In genomic region chr5:97163360-97163764, GRCh38 we compare ENCODE assay signal across 8 cellular contexts. TPM values are rescaled to one million over a fixed set of nuclear protein-coding genes. Genes with fewer than 3 reads are reported as not detected.
DNase-seq lines count a peak whose midpoint lies in the region; ATAC-seq and TF ChIP-seq lines count a peak whose summit lies in the region.

No MANE protein-coding gene starts in this region.

- no peak overlapping the region for H3K4me3 Mint-ChIP-seq in osteocyte (ENCODE audit: unreplicated experiment)

- H3K27ac ChIP-seq in dorsolateral prefrontal cortex: peak overlapping the region in 8 of 59 donors; percentile 12 to 46 (median 16)

- TF ChIP-seq CTCF in dorsolateral prefrontal cortex (IDR thresholded peaks at IDR 0.05 in 54 of 56, conservative IDR thresholded peaks at IDR 0.05 in 2 of 56; ENCODE audit: low read depth in 1 of 56, partially characterized antibody in 56 of 56): peak; percentile 65 to 94 (median 80)
- peak; percentile 67 for TF ChIP-seq CTCF in osteocyte (IDR thresholded peaks at IDR 0.05)
- no peak for TF ChIP-seq CTCF in lower leg skin (IDR thresholded peaks at IDR 0.05)

- peaks cover 45% of the 10 kb centered on the region for H3K36me3 Mint-ChIP-seq in osteocyte (ENCODE audit: unreplicated experiment)

- TF ChIP-seq POLR2A in lower leg skin (IDR thresholded peaks at IDR 0.05): no peak

- no peak overlapping the region for H3K27ac Mint-ChIP-seq in osteocyte (ENCODE audit: unreplicated experiment)

- intact Hi-C loops in dorsolateral prefrontal cortex (cut with DNase I) (loop anchor here (5.0 to 10.0 kb wide), 6 partner anchors 166 to 821 kb away; partner anchors contain the start of gene ERAP1 (in 1 of the 2)), lower leg skin (cut with DNase I; ENCODE audit: low total_unique reads) (loop anchor here (10.0 kb wide), 2 partner anchors 409 to 549 kb away; no protein-coding TSS in a partner anchor)

- H3K9me3 Mint-ChIP-seq in osteocyte (ENCODE audit: unreplicated experiment): peaks cover 5% of the 10 kb centered on the region

- DNase-seq in GM03348 (ENCODE audit: low spot score) (peak; percentile 9), NAMALWA (ENCODE audit: low spot score) (peak; percentile 56), dorsolateral prefrontal cortex (no peak), osteocyte (ENCODE audit: extremely low spot score, unreplicated experiment) (no peak), lower leg skin (ENCODE audit: low spot score in 2 of 2) (no peak), NCI-H526 (lab: John Stamatoyannopoulos, UW) (no peak), GDM1 (lab: John Stamatoyannopoulos, UW) (no peak)

- H3K27me3 Mint-ChIP-seq in osteocyte (ENCODE audit: unreplicated experiment): no peaks in the 10 kb centered on the region

- peaks cover 3% of the 10 kb centered on the region for H3K4me1 Mint-ChIP-seq in osteocyte (ENCODE audit: unreplicated experiment)

- no peaks in the 10 kb centered on the region for H3K27me3 ChIP-seq in dorsolateral prefrontal cortex

- ATAC-seq in HG03095 (IDR thresholded peaks at IDR 0.05; ENCODE audit: unreplicated experiment): no peak

- H3K4me3 ChIP-seq in dorsolateral prefrontal cortex (no peak overlapping the region), lower leg skin (ENCODE audit: low read depth, poor library complexity, severe bottlenecking) (no peak overlapping the region)

RNA-seq across cellular contexts. Expression of gene RIOK2, which starts 19.7 kb away (rescaled TPM):
- total RNA-seq in dorsolateral prefrontal cortex (10 to 100 TPM in 119 of 120 experiments, 1 to 10 TPM in 1; 9.8 to 40.5 (median 21.9) TPM), osteocyte (23.4 and 33.7 TPM in 2 replicates), lower leg skin (10 to 100 TPM in 3 of 4 donors, 1 to 10 TPM in 1; 7.9 to 26.1 (median 17.4) TPM)

RNA-seq across cellular contexts. Expression of gene LIX1, which starts 21.0 kb away (rescaled TPM):
- total RNA-seq in dorsolateral prefrontal cortex (10 to 100 TPM in 112 of 120 experiments, 1 to 10 TPM in 8; 4.5 to 44.2 (median 17.9) TPM), osteocyte (0.26 and 0.48 TPM in 2 replicates), lower leg skin (under 1 TPM in 1 of 4 donors, not detected in 3; 0.19 TPM)

Comparison
In these comparisons a context has a peak if more than half of its experiments do, and no peak if none do; other contexts are left out.
1. DNase-seq: peak in GM03348 (single experiment) and NAMALWA (single experiment); none in dorsolateral prefrontal cortex (0 of 10), osteocyte (single experiment), lower leg skin (0 of 2), NCI-H526 (0 of 2) and GDM1 (single experiment).
2. CTCF ChIP-seq: peak in dorsolateral prefrontal cortex (56 of 56) and osteocyte (single experiment); none in lower leg skin (0 of 3).